In the genomic region with DNA sequence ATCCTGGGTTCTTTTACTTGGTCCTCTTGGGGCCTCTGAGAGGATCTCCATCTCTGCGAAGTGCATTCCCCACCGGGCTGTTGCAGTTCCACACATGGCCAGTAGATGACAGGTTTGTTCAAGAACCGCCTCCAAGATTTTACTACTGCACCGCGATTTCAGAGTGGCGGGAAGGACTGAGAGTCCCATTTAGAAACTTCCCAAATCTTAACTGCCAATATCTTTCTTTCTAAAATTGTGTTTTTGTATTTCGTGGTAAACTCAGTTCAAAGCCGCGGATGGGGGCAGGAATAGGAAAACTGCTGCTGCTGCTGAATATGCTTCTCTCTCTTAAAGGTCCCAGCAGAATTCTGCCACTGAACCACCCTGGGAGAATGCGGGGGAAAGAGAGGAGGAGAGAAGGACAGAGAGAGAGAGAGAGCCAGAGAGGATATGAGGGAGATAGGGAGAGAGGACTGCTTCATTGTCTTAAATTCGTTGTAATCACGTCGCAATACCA, we compare ENCODE assay signal across 8 cellular contexts. TPM values are rescaled to one million over a fixed set of nuclear protein-coding genes. Genes with fewer than 3 reads are reported as not detected.
DNase-seq lines count a peak whose midpoint lies in the region; ATAC-seq and TF ChIP-seq lines count a peak whose summit lies in the region.

No MANE protein-coding gene starts in this region.

- H3K27me3 Mint-ChIP-seq in activated naive CD4-positive, alpha-beta T cell treated with anti-CD3 and anti-CD28 coated beads, Interleukin-2, amount 10 ng/mL, durations not matched to agents 7 days and 5 days, result peaks cover 66% of the 10 kb centered on the region

- ATAC-seq in SK-N-SH treated with all-trans-retinoic acid at 6 μM for 48 hours, result peak; percentile 88

- no peak overlapping the region for H3K27ac Mint-ChIP-seq in activated naive CD4-positive, alpha-beta T cell treated with anti-CD3 and anti-CD28 coated beads, Interleukin-2, amount 10 ng/mL, durations not matched to agents 7 days and 5 days

- no peaks in the 10 kb centered on the region for H3K9me3 Mint-ChIP-seq in activated naive CD4-positive, alpha-beta T cell treated with anti-CD3 and anti-CD28 coated beads, Interleukin-2, amount 10 ng/mL, durations not matched to agents 7 days and 5 days

- H3K4me1 Mint-ChIP-seq in activated naive CD4-positive, alpha-beta T cell treated with anti-CD3 and anti-CD28 coated beads, Interleukin-2, amount 10 ng/mL, durations not matched to agents 7 days and 5 days, result peaks cover 6% of the 10 kb centered on the region

- CTCF ChIA-PET in activated naive CD4-positive, alpha-beta T cell treated with anti-CD3 and anti-CD28 coated beads, Interleukin-2, amount 10 ng/mL, durations not matched to agents 7 days and 5 days (lab: Charles Lee), result interaction anchor here (0.6 to 5.0 kb wide), 10 partner anchors 11 to 453 kb away, joined by 3 to 40 read pairs (median 4); no protein-coding TSS in a partner anchor

- H3K4me3 Mint-ChIP-seq in activated naive CD4-positive, alpha-beta T cell treated with anti-CD3 and anti-CD28 coated beads, Interleukin-2, amount 10 ng/mL, durations not matched to agents 7 days and 5 days, result no peak overlapping the region

- intact Hi-C loops in head of caudate nucleus (cut with DNase I), result no loop called here
- intact Hi-C loops in posterior cingulate gyrus (cut with DNase I), result loop anchor here (5.0 kb wide), 1 partner anchor 452 kb away; no protein-coding TSS in a partner anchor

- no peaks in the 10 kb centered on the region for H3K36me3 Mint-ChIP-seq in activated naive CD4-positive, alpha-beta T cell treated with anti-CD3 and anti-CD28 coated beads, Interleukin-2, amount 10 ng/mL, durations not matched to agents 7 days and 5 days

- DNase-seq in DMS79 (lab: John Stamatoyannopoulos, UW), result peak; percentile 9
- DNase-seq in Kasumi-1 (lab: John Stamatoyannopoulos, UW), result peak; percentile 75 to 80
- DNase-seq in activated naive CD4-positive, alpha-beta T cell treated with anti-CD3 and anti-CD28 coated beads, Interleukin-2, amount 10 ng/mL, durations not matched to agents 7 days and 5 days, result peak; percentile 84
- peak; percentile 49 to 91 (median 75) for DNase-seq in head of caudate nucleus
- DNase-seq in posterior cingulate gyrus, result peak; percentile 27 to 93 (median 74)
- DNase-seq in ureter (ENCODE audit: low spot score), result peak; percentile 82
- DNase-seq in epidermal melanocyte (ENCODE audit: insufficient read length, low spot score), result no peak

TF ChIP-seq in SK-N-SH treated with all-trans-retinoic acid at 6 μM for 48 hours, 23 proteins besides CTCF, POLR2A, EP300 and RAD21:
- no peak for TF ChIP-seq ZNF565 (CRISPR knock-in tag; conservative IDR thresholded peaks at IDR 0.05; ENCODE audit: low read depth)
- TF ChIP-seq, protein P1, sequence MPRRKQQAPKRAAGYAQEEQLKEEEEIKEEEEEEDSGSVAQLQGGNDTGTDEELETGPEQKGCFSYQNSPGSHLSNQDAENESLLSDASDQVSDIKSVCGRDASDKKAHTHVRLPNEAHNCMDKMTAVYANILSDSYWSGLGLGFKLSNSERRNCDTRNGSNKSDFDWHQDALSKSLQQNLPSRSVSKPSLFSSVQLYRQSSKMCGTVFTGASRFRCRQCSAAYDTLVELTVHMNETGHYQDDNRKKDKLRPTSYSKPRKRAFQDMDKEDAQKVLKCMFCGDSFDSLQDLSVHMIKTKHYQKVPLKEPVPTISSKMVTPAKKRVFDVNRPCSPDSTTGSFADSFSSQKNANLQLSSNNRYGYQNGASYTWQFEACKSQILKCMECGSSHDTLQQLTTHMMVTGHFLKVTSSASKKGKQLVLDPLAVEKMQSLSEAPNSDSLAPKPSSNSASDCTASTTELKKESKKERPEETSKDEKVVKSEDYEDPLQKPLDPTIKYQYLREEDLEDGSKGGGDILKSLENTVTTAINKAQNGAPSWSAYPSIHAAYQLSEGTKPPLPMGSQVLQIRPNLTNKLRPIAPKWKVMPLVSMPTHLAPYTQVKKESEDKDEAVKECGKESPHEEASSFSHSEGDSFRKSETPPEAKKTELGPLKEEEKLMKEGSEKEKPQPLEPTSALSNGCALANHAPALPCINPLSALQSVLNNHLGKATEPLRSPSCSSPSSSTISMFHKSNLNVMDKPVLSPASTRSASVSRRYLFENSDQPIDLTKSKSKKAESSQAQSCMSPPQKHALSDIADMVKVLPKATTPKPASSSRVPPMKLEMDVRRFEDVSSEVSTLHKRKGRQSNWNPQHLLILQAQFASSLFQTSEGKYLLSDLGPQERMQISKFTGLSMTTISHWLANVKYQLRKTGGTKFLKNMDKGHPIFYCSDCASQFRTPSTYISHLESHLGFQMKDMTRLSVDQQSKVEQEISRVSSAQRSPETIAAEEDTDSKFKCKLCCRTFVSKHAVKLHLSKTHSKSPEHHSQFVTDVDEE (CRISPR knock-in tag; IDR thresholded peaks at IDR 0.05), result no peak

RNA-seq across cellular contexts. Expression of a gene that starts 8.6 kb away (rescaled TPM):
- total RNA-seq in ureter, result not detected

RNA-seq across cellular contexts. Expression of a gene that starts 24.1 kb away (rescaled TPM):
- total RNA-seq in ureter, result 297 TPM

RNA-seq across cellular contexts. Expression of a gene that starts 43.9 kb away (rescaled TPM):
- total RNA-seq in ureter, result not detected
